2 cellular contexts compared by ENCODE assay signal in the genomic region with DNA sequence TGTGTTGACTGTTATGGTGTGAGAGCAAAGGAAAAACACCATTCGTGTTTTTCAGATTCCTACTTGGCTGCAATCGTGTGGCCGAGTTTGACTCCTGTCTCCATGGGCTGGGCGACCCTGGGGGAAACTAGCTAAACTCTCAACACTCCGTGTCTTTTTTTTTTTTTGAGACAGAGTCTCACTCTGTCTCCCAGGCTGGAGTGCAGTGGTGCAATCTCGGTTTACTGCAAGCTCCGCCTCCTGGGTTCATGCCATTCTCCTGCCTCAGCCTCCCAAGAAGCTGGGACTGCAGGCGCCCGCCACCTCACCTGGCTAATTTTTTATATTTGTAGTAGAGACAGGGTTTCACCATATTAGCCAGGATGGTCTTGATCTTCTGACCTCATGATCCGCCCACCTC. TPM values are rescaled to one million over a fixed set of nuclear protein-coding genes. Genes with fewer than 3 reads are reported as not detected.
"Had no signal": no experiment of that assay in that cellular context is flagged by ENCODE, and none has a peak within 500 bp of the region (broad histone marks: within the 10 kb centered on the region; RNA-seq: fewer than 3 reads in every experiment).

No MANE protein-coding gene starts in this region.

RNA-seq across cellular contexts. Expression of a gene that starts 47.9 kb away (rescaled TPM):
- polyA plus RNA-seq: stomach, urinary bladder had no signal
